Comparison of ENCODE assay signal across 8 cellular contexts in the genomic region with DNA sequence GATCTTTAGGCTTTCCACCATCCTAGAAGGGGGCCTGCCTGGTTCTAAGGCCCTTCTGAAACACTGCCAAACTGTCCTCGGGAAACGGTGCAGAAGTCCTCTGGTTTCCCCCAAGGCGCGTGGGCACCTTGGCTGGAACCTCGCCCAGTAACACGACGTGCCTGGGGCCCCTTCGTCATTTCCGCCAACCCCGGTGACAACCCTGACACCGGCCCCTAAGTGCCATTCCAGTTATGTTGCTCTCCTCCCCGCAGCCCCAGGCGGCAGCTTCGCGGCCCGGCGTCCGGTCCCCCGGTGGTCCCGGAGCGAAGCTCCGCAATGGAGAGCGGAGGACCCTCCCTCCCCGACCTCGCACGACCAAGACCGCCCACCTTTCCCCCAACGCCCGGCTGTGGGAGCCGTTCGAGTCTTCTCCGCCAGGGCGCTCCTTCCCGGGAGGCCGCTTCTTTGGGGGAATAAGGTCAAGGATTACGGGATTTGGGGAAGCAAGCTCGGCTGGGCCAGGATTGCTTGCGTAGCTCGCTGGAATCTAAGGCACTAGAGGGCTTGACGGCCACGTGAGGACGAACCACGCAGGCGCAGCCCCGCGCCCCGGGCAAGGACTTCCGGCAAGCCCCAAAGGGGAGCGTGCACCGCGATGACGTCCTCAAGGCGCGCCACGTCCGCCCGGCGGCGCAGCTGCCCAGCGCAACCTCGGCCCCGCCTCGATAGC. TPM values are rescaled to one million over a fixed set of nuclear protein-coding genes. Genes with fewer than 3 reads are reported as not detected.
DNase-seq lines count a peak whose midpoint lies in the region; ATAC-seq and TF ChIP-seq lines count a peak whose summit lies in the region.

No MANE protein-coding gene starts in this region.

- no peaks in the 10 kb centered on the region for H3K9me3 ChIP-seq in thymus (ENCODE audit: control insufficient read depth)

- H3K4me3 ChIP-seq in thymus (ENCODE audit: low read length): peak overlapping the region; percentile 99

- H3K36me3 Mint-ChIP-seq in activated naive CD8-positive, alpha-beta T cell treated with anti-CD3 and anti-CD28 coated beads for 36 hours: peaks cover 28% of the 10 kb centered on the region
- peaks cover 10% of the 10 kb centered on the region for H3K36me3 Mint-ChIP-seq in osteocyte (ENCODE audit: unreplicated experiment)

- DNase-seq in GM10248 (ENCODE audit: extremely low spot score) (peak; percentile 99), NCI-H1092 treated with DMSO at 0.1 percent for 48 hours (lab: John Stamatoyannopoulos, UW) (peak; percentile 93), Right ventricle myocardium inferior (ENCODE audit: missing footprints) (peak; percentile 97), osteocyte (ENCODE audit: extremely low spot score, unreplicated experiment) (peak; percentile 99)
- DNase-seq in activated naive CD8-positive, alpha-beta T cell treated with anti-CD3 and anti-CD28 coated beads for 36 hours: peak; percentile 97

- peak; percentile 59 for ATAC-seq in HG02610 (IDR thresholded peaks at IDR 0.05; ENCODE audit: unreplicated experiment)
- ATAC-seq in SK-N-SH treated with all-trans-retinoic acid at 6 μM for 48 hours: peak; percentile 81
- ATAC-seq in Right ventricle myocardium inferior: peak; percentile 89

- peaks cover 22% of the 10 kb centered on the region for H3K4me1 Mint-ChIP-seq in activated naive CD8-positive, alpha-beta T cell treated with anti-CD3 and anti-CD28 coated beads for 36 hours
- peaks cover 25% of the 10 kb centered on the region for H3K4me1 Mint-ChIP-seq in osteocyte (ENCODE audit: unreplicated experiment)

- H3K9me3 Mint-ChIP-seq in activated naive CD8-positive, alpha-beta T cell treated with anti-CD3 and anti-CD28 coated beads for 36 hours: no peaks in the 10 kb centered on the region
- H3K9me3 Mint-ChIP-seq in osteocyte (ENCODE audit: unreplicated experiment): no peaks in the 10 kb centered on the region

- H3K27ac ChIP-seq in thymus (ENCODE audit: low read depth): peak overlapping the region; percentile 100

- CTCF ChIA-PET in GM10248 (lab: Yijun Ruan, JAX): interaction anchor here (1.6 to 7.2 kb wide), 2 partner anchors 12 to 57 kb away, joined by 6 to 55 read pairs; a partner anchor contains a TSS

- intact Hi-C loops in Right ventricle myocardium inferior (cut with DNase I): loop anchor here (2.0 kb wide), 1 partner anchor 56 kb away; a partner anchor contains a TSS

- WGBS in thymus: under 1% methylated on average over 63 of the region's 63 CpGs

- peak overlapping the region; percentile 100 for H3K27ac Mint-ChIP-seq in activated naive CD8-positive, alpha-beta T cell treated with anti-CD3 and anti-CD28 coated beads for 36 hours
- peak overlapping the region; percentile 99 for H3K27ac Mint-ChIP-seq in osteocyte (ENCODE audit: unreplicated experiment)

- no peaks in the 10 kb centered on the region for H3K27me3 Mint-ChIP-seq in activated naive CD8-positive, alpha-beta T cell treated with anti-CD3 and anti-CD28 coated beads for 36 hours
- no peaks in the 10 kb centered on the region for H3K27me3 Mint-ChIP-seq in osteocyte (ENCODE audit: unreplicated experiment)

- peak overlapping the region; percentile 96 for H3K4me3 Mint-ChIP-seq in activated naive CD8-positive, alpha-beta T cell treated with anti-CD3 and anti-CD28 coated beads for 36 hours
- H3K4me3 Mint-ChIP-seq in osteocyte (ENCODE audit: unreplicated experiment): peak overlapping the region; percentile 97

- POLR2A ChIA-PET in GM10248 (lab: Yijun Ruan, JAX): interaction anchor here (1.2 to 1.3 kb wide), 3 partner anchors 29 to 313 kb away, joined by 3 to 5 read pairs (median 4); a partner anchor contains a TSS

- H3K27me3 ChIP-seq in thymus (ENCODE audit: control insufficient read depth, insufficient read depth): peaks cover 21% of the 10 kb centered on the region

- H3K36me3 ChIP-seq in thymus (ENCODE audit: control insufficient read depth, insufficient read depth): peaks cover 18% of the 10 kb centered on the region

- peaks cover 8% of the 10 kb centered on the region for H3K4me1 ChIP-seq in thymus (ENCODE audit: control insufficient read depth, insufficient read depth, low read length)

- TF ChIP-seq CTCF in GM10248 (IDR thresholded peaks at IDR 0.05; ENCODE audit: control extremely low read depth, extremely low read depth, low read depth, missing control alignments) (no peak), osteocyte (IDR thresholded peaks at IDR 0.05) (peak; percentile 14)

TF ChIP-seq in SK-N-SH treated with all-trans-retinoic acid at 6 μM for 48 hours, 23 proteins besides CTCF, POLR2A, EP300 and RAD21:
- TF ChIP-seq ZNF70 (CRISPR knock-in tag; IDR thresholded peaks at IDR 0.05) (no peak), ISL1 (CRISPR knock-in tag; IDR thresholded peaks at IDR 0.05) (peak; percentile 18; the same call in 1 of the 2 replicates)
- TF ChIP-seq, protein P1, sequence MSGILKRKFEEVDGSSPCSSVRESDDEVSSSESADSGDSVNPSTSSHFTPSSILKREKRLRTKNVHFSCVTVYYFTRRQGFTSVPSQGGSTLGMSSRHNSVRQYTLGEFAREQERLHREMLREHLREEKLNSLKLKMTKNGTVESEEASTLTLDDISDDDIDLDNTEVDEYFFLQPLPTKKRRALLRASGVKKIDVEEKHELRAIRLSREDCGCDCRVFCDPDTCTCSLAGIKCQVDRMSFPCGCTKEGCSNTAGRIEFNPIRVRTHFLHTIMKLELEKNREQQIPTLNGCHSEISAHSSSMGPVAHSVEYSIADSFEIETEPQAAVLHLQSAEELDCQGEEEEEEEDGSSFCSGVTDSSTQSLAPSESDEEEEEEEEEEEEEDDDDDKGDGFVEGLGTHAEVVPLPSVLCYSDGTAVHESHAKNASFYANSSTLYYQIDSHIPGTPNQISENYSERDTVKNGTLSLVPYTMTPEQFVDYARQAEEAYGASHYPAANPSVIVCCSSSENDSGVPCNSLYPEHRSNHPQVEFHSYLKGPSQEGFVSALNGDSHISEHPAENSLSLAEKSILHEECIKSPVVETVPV (CRISPR knock-in tag; IDR thresholded peaks at IDR 0.05): 0 out of 2 replicates have a peak, but pooled peaks have one; percentile 31

RNA-seq across cellular contexts. Expression of a gene that starts 0.6 kb away (rescaled TPM):
- 10 to 100 TPM; 94.7 to 97.2 TPM for total RNA-seq in activated naive CD8-positive, alpha-beta T cell treated with anti-CD3 and anti-CD28 coated beads for 36 hours
- total RNA-seq in Right ventricle myocardium inferior (190 TPM), osteocyte (151 and 160 TPM in 2 replicates)
- polyA plus RNA-seq in thymus: 114 TPM

RNA-seq across cellular contexts. Expression of a gene that starts 29.0 kb away (rescaled TPM):
- total RNA-seq in activated naive CD8-positive, alpha-beta T cell treated with anti-CD3 and anti-CD28 coated beads for 36 hours: 10 to 100 TPM; 46.0 to 48.7 TPM
- 57.5 TPM for total RNA-seq in Right ventricle myocardium inferior
- total RNA-seq in osteocyte: 68.3 and 69.4 TPM in 2 replicates
- polyA plus RNA-seq in thymus: 145 TPM

RNA-seq across cellular contexts. Expression of a gene that starts 30.9 kb away (rescaled TPM):
- 1 to 10 TPM; 1.4 to 2.2 TPM for total RNA-seq in activated naive CD8-positive, alpha-beta T cell treated with anti-CD3 and anti-CD28 coated beads for 36 hours
- 0.16 TPM for total RNA-seq in Right ventricle myocardium inferior
- total RNA-seq in osteocyte: 3.2 and 3.7 TPM in 2 replicates
- polyA plus RNA-seq in thymus: 2.4 TPM

RNA-seq across cellular contexts. Expression of a gene that starts 54.1 kb away (rescaled TPM):
- 1 to 10 TPM; 1.2 to 1.3 TPM for total RNA-seq in activated naive CD8-positive, alpha-beta T cell treated with anti-CD3 and anti-CD28 coated beads for 36 hours
- total RNA-seq in Right ventricle myocardium inferior: 0.14 TPM
- total RNA-seq in osteocyte: 6.0 and 6.4 TPM in 2 replicates
- polyA plus RNA-seq in thymus: 5.8 TPM

RNA-seq across cellular contexts. Expression of a gene that starts 54.4 kb away (rescaled TPM):
- total RNA-seq in activated naive CD8-positive, alpha-beta T cell treated with anti-CD3 and anti-CD28 coated beads for 36 hours: 10 to 100 TPM in 1 of 2 experiments, 1 to 10 TPM in 1; 9.8 to 11.5 TPM
- 3.9 TPM for total RNA-seq in Right ventricle myocardium inferior
- total RNA-seq in osteocyte: 8.0 and 9.3 TPM in 2 replicates
- 51.2 TPM for polyA plus RNA-seq in thymus

Comparison
In these comparisons a context has a peak if more than half of its experiments do, and no peak if none do; other contexts are left out.
1. Peak in every context shown above with its lines: DNase-seq, ATAC-seq, H3K4me3 ChIP-seq and H3K27ac ChIP-seq.